Comparison of ENCODE assay signal across 20 cellular contexts in genomic region chr1:81583878-81584277, GRCh38.
DNase-seq lines count a peak whose midpoint lies in the region; TF ChIP-seq lines count a peak whose summit lies in the region.
"Had no signal": no experiment of that assay in that cellular context is flagged by ENCODE, and none has a peak within 500 bp of the region (broad histone marks: within the 10 kb centered on the region; RNA-seq: fewer than 3 reads in every experiment).

No MANE protein-coding gene starts in this region.

- peak overlapping the region; percentile 57 to 69 (median 61) for H3K27ac Mint-ChIP-seq in nephron
- H3K27ac Mint-ChIP-seq in endodermal cell = no peak overlapping the region

- H3K4me1 ChIP-seq in HEK293 (ENCODE audit: control insufficient read depth, insufficient read depth, low read length) (no peaks in the 10 kb centered on the region), esophagus muscularis mucosa (peaks cover 0 to 52% (median 40%) of the 10 kb centered on the region in 4 donors), endodermal cell (ENCODE audit: control insufficient read depth, insufficient read depth, low read length) (peaks cover 11% of the 10 kb centered on the region)

- H3K4me3 Mint-ChIP-seq in nephron (no peak overlapping the region), endodermal cell (no peak overlapping the region)

- H3K9me3 ChIP-seq in HEK293 (ENCODE audit: control insufficient read depth, insufficient read depth, low read depth, low read length) (no peaks in the 10 kb centered on the region), esophagus muscularis mucosa (no peaks in the 10 kb centered on the region), endodermal cell (ENCODE audit: control insufficient read depth, low read length) (no peaks in the 10 kb centered on the region)

- H3K4me1 Mint-ChIP-seq in nephron (peaks cover 34% of the 10 kb centered on the region), endodermal cell (peaks cover 20% of the 10 kb centered on the region)

- TF ChIP-seq POLR2A in esophagus muscularis mucosa (IDR thresholded peaks at IDR 0.05; ENCODE audit: low read depth) = no peak

- H3K9me3 Mint-ChIP-seq in nephron (no peaks in the 10 kb centered on the region), endodermal cell (no peaks in the 10 kb centered on the region)

- H3K4me3 ChIP-seq in HEK293 (ENCODE audit: low read depth, low read length) = no peak overlapping the region
- no peak overlapping the region for H3K4me3 ChIP-seq in esophagus muscularis mucosa
- H3K4me3 ChIP-seq in endodermal cell (ENCODE audit: low read length) = no peak overlapping the region
- H3K4me3 ChIP-seq in dorsolateral prefrontal cortex = no peak overlapping the region
- H3K4me3 ChIP-seq: SK-N-MC had no signal

- CTCF ChIA-PET in HEK293 (lab: Yijun Ruan, JAX) = interaction anchor here (0.6 kb wide), 2 partner anchors 314 to 783 kb away, joined by 4 read pairs; no protein-coding TSS in a partner anchor

- no peaks in the 10 kb centered on the region for H3K27me3 ChIP-seq in esophagus muscularis mucosa
- H3K27me3 ChIP-seq in endodermal cell (ENCODE audit: control insufficient read depth, insufficient read depth, low read length, poor library complexity, severe bottlenecking) = no peaks in the 10 kb centered on the region
- H3K27me3 ChIP-seq in dorsolateral prefrontal cortex = peaks cover 0 to 10% (median 0%) of the 10 kb centered on the region in 45 donors

- H3K27me3 Mint-ChIP-seq in nephron (ENCODE audit: low read depth) = no peaks in the 10 kb centered on the region
- H3K27me3 Mint-ChIP-seq in endodermal cell (ENCODE audit: insufficient read depth) = no peaks in the 10 kb centered on the region

- no peak for TF ChIP-seq EP300 in esophagus muscularis mucosa (IDR thresholded peaks at IDR 0.05)

- no peak for TF ChIP-seq CTCF in HEK293 (tag by site-specific recombination; IDR thresholded peaks at IDR 0.05)
- no peak for TF ChIP-seq CTCF in esophagus muscularis mucosa (IDR thresholded peaks at IDR 0.05)
- no peak for TF ChIP-seq CTCF in nephron (IDR thresholded peaks at IDR 0.05; ENCODE audit: unreplicated experiment in 3 of 3)
- no peak for TF ChIP-seq CTCF in endodermal cell (conservative IDR thresholded peaks at IDR 0.05)
- TF ChIP-seq CTCF in dorsolateral prefrontal cortex (IDR thresholded peaks at IDR 0.05 in 54 of 56, conservative IDR thresholded peaks at IDR 0.05 in 2 of 56; ENCODE audit: low read depth in 1 of 56, partially characterized antibody in 56 of 56) = no peak

- H3K36me3 Mint-ChIP-seq in nephron (ENCODE audit: low read depth) (no peaks in the 10 kb centered on the region), endodermal cell (ENCODE audit: low read depth) (no peaks in the 10 kb centered on the region)

- DNase-seq in NCI-H82 (lab: John Stamatoyannopoulos, UW) (peak; percentile 43), esophagus muscularis mucosa (ENCODE audit: extremely low spot score) (no peak), endodermal cell (no peak), dorsolateral prefrontal cortex (no peak), NOMO-1 treated with DMSO at 0.1 percent for 48 hours (lab: John Stamatoyannopoulos, UW; ENCODE audit: unreplicated experiment) (no peak)
- DNase-seq: Calu3, DMS153, DND-41, HCEC 1CT, Karpas-422, NCI-H1092 treated with DMSO at 0.1 percent for 48 hours, NCI-H1436, NCI-H1930, NCI-H2107, NCI-H526, SIG-M5, SW 1271 had no signal

- H3K36me3 ChIP-seq in HEK293 (ENCODE audit: control insufficient read depth in 2 of 2, insufficient read depth in 1 of 2, low read length in 2 of 2) = no peaks in the 10 kb centered on the region
- no peaks in the 10 kb centered on the region for H3K36me3 ChIP-seq in esophagus muscularis mucosa
- no peaks in the 10 kb centered on the region for H3K36me3 ChIP-seq in endodermal cell (ENCODE audit: control insufficient read depth, insufficient read depth, low read length)

- 53% methylated on average over 4 of the region's 4 CpGs for WGBS in esophagus muscularis mucosa
- 85 to 100% methylated on average over 2 to 4 of the region's 4 CpGs for WGBS in endodermal cell (ENCODE audit: insufficient coverage in 1 of 2, insufficient read length in 1 of 2), 2 experiments

- intact Hi-C loops in esophagus muscularis mucosa (cut with DNase I) = no loop called here
- intact Hi-C loops in dorsolateral prefrontal cortex (cut with DNase I) = no loop called here

- H3K9ac ChIP-seq in endodermal cell (ENCODE audit: extremely low read depth, low read length, poor library complexity, severe bottlenecking) = no peak overlapping the region

- POLR2A ChIA-PET in HEK293 (lab: Yijun Ruan, JAX) = no interaction called here

- no peak overlapping the region for H3K27ac ChIP-seq in HEK293 (ENCODE audit: extremely low read depth, low read depth, low read length)
- H3K27ac ChIP-seq in esophagus muscularis mucosa (replicated peaks in 1 of 4) = peak overlapping the region; percentile 58 to 82 (median 71)
- H3K27ac ChIP-seq in endodermal cell (ENCODE audit: low read depth, low read length) = no peak overlapping the region
- H3K27ac ChIP-seq in dorsolateral prefrontal cortex = no peak overlapping the region
- H3K27ac ChIP-seq: SK-N-MC had no signal

TF ChIP-seq in HEK293, 187 proteins besides CTCF, POLR2A, EP300 and RAD21:
- no peak for TF ChIP-seq ZNF157 (tag by site-specific recombination; IDR thresholded peaks at IDR 0.05)
- 0 out of 2 replicates have a peak, but pooled peaks have one; percentile 36 for TF ChIP-seq ZNF843 (tag by site-specific recombination; IDR thresholded peaks at IDR 0.05)
- peak; percentile 81 for TF ChIP-seq WT1 (tag by site-specific recombination; IDR thresholded peaks at IDR 0.05)
- peak; percentile 40; the same call in 1 of the 2 replicates for TF ChIP-seq OSR2 (tag by site-specific recombination; IDR thresholded peaks at IDR 0.05)
- peak; percentile 13; the same call in 1 of the 2 replicates for TF ChIP-seq ZNF596 (tag by site-specific recombination; IDR thresholded peaks at IDR 0.05)
- TF ChIP-seq ZXDB (tag by site-specific recombination; IDR thresholded peaks at IDR 0.05) = peak; percentile 22; the same call in 1 of the 2 replicates
- TF ChIP-seq ZNF776 (tag by site-specific recombination; IDR thresholded peaks at IDR 0.05; ENCODE audit: borderline replicate concordance) = no peak
- peak; percentile 51; the same call in 1 of the 2 replicates for TF ChIP-seq MZF1 (tag by site-specific recombination; IDR thresholded peaks at IDR 0.05; ENCODE audit: borderline replicate concordance)
- TF ChIP-seq TCF7L2 (IDR thresholded peaks at IDR 0.05; ENCODE audit: borderline replicate concordance, low read depth, low read length) = peak; percentile 60; the same call in 1 of the 2 replicates
- 0 out of 2 replicates have a peak, but pooled peaks have one; percentile 38 for TF ChIP-seq IKZF3 (tag by site-specific recombination; IDR thresholded peaks at IDR 0.05)

Comparison
In these comparisons a context has a peak if more than half of its experiments do, and no peak if none do; other contexts are left out.
1. H3K27ac ChIP-seq: peak in esophagus muscularis mucosa (4 of 4); none in HEK293 (single experiment), endodermal cell (single experiment) and dorsolateral prefrontal cortex (0 of 59).